In genomic region chr2:86790134-86790827, GRCh38 we compare ENCODE assay signal across 10 cellular contexts. TPM values are rescaled to one million over a fixed set of nuclear protein-coding genes. Genes with fewer than 3 reads are reported as not detected.
DNase-seq lines count a peak whose midpoint lies in the region; ATAC-seq, FAIRE-seq and TF ChIP-seq lines count a peak whose summit lies in the region.
"Had no signal": no experiment of that assay in that cellular context is flagged by ENCODE, and none has a peak within 500 bp of the region (broad histone marks: within the 10 kb centered on the region; RNA-seq: fewer than 3 reads in every experiment).

No MANE protein-coding gene starts in this region.

- H3K23ac ChIP-seq in H1 (ENCODE audit: insufficient read length) = no peak overlapping the region

- TF ChIP-seq POLR2A in Peyer's patch (IDR thresholded peaks at IDR 0.05) = no peak
- no peak for TF ChIP-seq POLR2A in H1 (IDR thresholded peaks at IDR 0.05; ENCODE audit: control extremely low read depth in 1 of 2, low read depth in 2 of 2, low read length in 2 of 2)

- H4K91ac ChIP-seq in H1 (replicated peaks; ENCODE audit: insufficient read length, low read length) = no peak overlapping the region

- CTCF ChIA-PET in H1 (lab: Charles Lee; ENCODE audit: partially characterized antibody) = interaction anchor here (1.4 kb wide), 1 partner anchor 26 kb away, joined by 6 read pairs; no protein-coding TSS in a partner anchor

- H3K79me1 ChIP-seq in H1 (ENCODE audit: low read depth, low read length) = no peaks in the 10 kb centered on the region

- H2BK5ac ChIP-seq in H1 (ENCODE audit: low read depth, low read length) = no peak overlapping the region

- H3K27ac ChIP-seq in Peyer's patch (peak overlapping the region; percentile 53 to 72 (median 61)), H1 (ENCODE audit: low read depth, low read length) (no peak overlapping the region), parathyroid adenoma (no peak overlapping the region)
- H3K27ac ChIP-seq: neutrophil had no signal

- no peak overlapping the region for H4K5ac ChIP-seq in H1 (ENCODE audit: insufficient read length, low read depth, low read length)

- H3K79me2 ChIP-seq in H1 (ENCODE audit: control insufficient read depth in 1 of 2, insufficient read depth in 2 of 2, low read length in 2 of 2) (no peaks in the 10 kb centered on the region), parathyroid adenoma (no peaks in the 10 kb centered on the region)

- H2AFZ ChIP-seq in H1 (ENCODE audit: low read length) = 0 out of 2 replicates have a peak overlapping the region, but pooled peaks have one; percentile 8
- H2AFZ ChIP-seq in parathyroid adenoma = peak overlapping the region; percentile 67

- TF ChIP-seq CTCF in GM06990 (IDR thresholded peaks at IDR 0.05; ENCODE audit: insufficient read depth, low read length, poor library complexity, severe bottlenecking) (no peak), Peyer's patch (IDR thresholded peaks at IDR 0.05) (no peak), H1 (IDR thresholded peaks at IDR 0.05; ENCODE audit: control extremely low read depth in 1 of 3, insufficient read depth in 1 of 3, low read depth in 1 of 3, low read length in 3 of 3) (no peak), parathyroid adenoma (IDR thresholded peaks at IDR 0.05) (no peak)

- no peak overlapping the region for H3K4me3 ChIP-seq in GM06990 (replicated peaks; ENCODE audit: low read depth, low read length)
- peak overlapping the region; percentile 31 to 47 (median 40) for H3K4me3 ChIP-seq in Peyer's patch
- peak overlapping the region; percentile 8 to 56 (median 21); a peak in 4 of 8 replicates for H3K4me3 ChIP-seq in H1 (ENCODE audit: extremely low read depth in 1 of 4, insufficient read depth in 2 of 4, low read depth in 3 of 4, low read length in 4 of 4)
- H3K4me3 ChIP-seq in parathyroid adenoma (ENCODE audit: low read depth, low read length) = no peak overlapping the region

- H3K23me2 ChIP-seq in H1 (ENCODE audit: low read depth, low read length) = peaks cover 14% of the 10 kb centered on the region

- no peak overlapping the region for H3K4ac ChIP-seq in H1 (replicated peaks; ENCODE audit: insufficient read length, low read depth, low read length)

- H4K8ac ChIP-seq in H1 (ENCODE audit: extremely low read depth, insufficient read depth, low read length) = peak overlapping the region; percentile 22; the same call in 1 of the 2 replicates

- no peak for TF ChIP-seq RAD21 in H1 (IDR thresholded peaks at IDR 0.05 in 1 of 2, conservative IDR thresholded peaks at IDR 0.05 in 1 of 2; ENCODE audit: low read depth in 2 of 2, low read length in 2 of 2)

- no peak overlapping the region for H2BK12ac ChIP-seq in H1 (ENCODE audit: low read depth, low read length)

- H3K4me2 ChIP-seq in H1 (ENCODE audit: insufficient read depth in 1 of 2, low read depth in 2 of 2, low read length in 2 of 2) (peak overlapping the region; percentile 69 to 73), parathyroid adenoma (ENCODE audit: low read length) (peak overlapping the region; percentile 37)

- H3K36me3 ChIP-seq in GM06990 (ENCODE audit: control insufficient read depth, insufficient read depth, low read length) (no peaks in the 10 kb centered on the region), Peyer's patch (no peaks in the 10 kb centered on the region), H1 (ENCODE audit: control insufficient read depth in 2 of 4, insufficient read depth in 4 of 4, low read length in 3 of 4) (peaks cover 0 to 8% (median 0%) of the 10 kb centered on the region in 4 experiments; a peak in 1 of 8 replicates), parathyroid adenoma (ENCODE audit: control insufficient read depth, insufficient read depth, low read length) (no peaks in the 10 kb centered on the region)
- H3K36me3 ChIP-seq: neutrophil had no signal

- H2AK5ac ChIP-seq in H1 (ENCODE audit: low read depth, low read length) = no peak overlapping the region

- H3K9me3 ChIP-seq in Peyer's patch (no peaks in the 10 kb centered on the region), H1 (ENCODE audit: insufficient read depth in 2 of 2, low read depth in 1 of 2, low read length in 1 of 2) (no peaks in the 10 kb centered on the region; a peak in 1 of 4 replicates), parathyroid adenoma (ENCODE audit: control insufficient read depth, low read length) (no peaks in the 10 kb centered on the region)
- H3K9me3 ChIP-seq: neutrophil had no signal

- H3K27me3 ChIP-seq in GM06990 (replicated peaks; ENCODE audit: control insufficient read depth, insufficient read depth, low read length) (no peaks in the 10 kb centered on the region; the same call in 1 of the 2 replicates), Peyer's patch (peaks cover 0 to 29% of the 10 kb centered on the region in 2 donors), H1 (replicated peaks in 1 of 4; ENCODE audit: control insufficient read depth in 3 of 4, extremely low read depth in 1 of 4, insufficient read depth in 3 of 4, low read length in 3 of 4) (peaks cover 34 to 53% (median 49%) of the 10 kb centered on the region in 4 experiments), parathyroid adenoma (ENCODE audit: control insufficient read depth, insufficient read depth, low read length) (peaks cover 5% of the 10 kb centered on the region)

- 10% methylated on average over 51 of the region's 55 CpGs; no CpG with 5 or more reads in 1 of the 2 experiments for WGBS in H1 (ENCODE audit: extremely low coverage in 1 of 2, insufficient coverage in 1 of 2, insufficient read length in 1 of 2, insufficient replicate concordance in 2 of 2, low coverage in 1 of 2, low lambda C conversion rate in 2 of 2, missing lambda C conversion rate in 1 of 2), 2 experiments

- POLR2A ChIA-PET in H1 (lab: Charles Lee; ENCODE audit: partially characterized antibody) = interaction anchor here (0.9 kb wide), 1 partner anchor 10 kb away, joined by 3 read pairs; no protein-coding TSS in a partner anchor

- H2BK20ac ChIP-seq in H1 (ENCODE audit: low read length) = no peak overlapping the region

- no peak overlapping the region for H2BK15ac ChIP-seq in H1 (ENCODE audit: low read length)

- ATAC-seq in HG02623 (IDR thresholded peaks at IDR 0.05; ENCODE audit: unreplicated experiment) = no peak

- no peak overlapping the region for H2BK120ac ChIP-seq in H1 (replicated peaks; ENCODE audit: low read depth, low read length)

- no peak overlapping the region for H3K14ac ChIP-seq in H1 (ENCODE audit: insufficient read length)

- no peak overlapping the region for H3K9ac ChIP-seq in H1 (replicated peaks in 1 of 4; ENCODE audit: extremely low read depth in 1 of 4, low read depth in 3 of 4, low read length in 3 of 4)
- H3K9ac ChIP-seq in parathyroid adenoma = no peak overlapping the region

- H3K18ac ChIP-seq in H1 (ENCODE audit: extremely low read depth, low read length) = peak overlapping the region; percentile 7; the same call in 1 of the 2 replicates

- FAIRE-seq in H1 (lab: Jason Lieb, UNC) = no peak

- TF ChIP-seq EP300 in H1 (IDR thresholded peaks at IDR 0.05; ENCODE audit: borderline replicate concordance in 1 of 2, low read depth in 2 of 2, low read length in 2 of 2) = no peak

- no peak overlapping the region for H3K56ac ChIP-seq in H1 (replicated peaks; ENCODE audit: insufficient read length, low read depth, low read length)

- DNase-seq in GM06990 (ENCODE audit: extremely low read depth, insufficient read length) (peak; percentile 18), Peyer's patch (no peak), H1 (ENCODE audit: low read depth in 1 of 2, low spot score in 2 of 2) (peak in 1 of 2 experiments; percentile 68), NCI-H510A (lab: John Stamatoyannopoulos, UW) (no peak), islet precursor cell (no peak), germinal center (ENCODE audit: low spot score) (no peak)
- DNase-seq: NCI-H1105 had no signal

- H3K4me1 ChIP-seq in Peyer's patch = peaks cover 0 to 31% (median 4%) of the 10 kb centered on the region in 4 donors
- peaks cover 0 to 9% (median 4%) of the 10 kb centered on the region in 4 experiments; a peak in 5 of 7 replicates for H3K4me1 ChIP-seq in H1 (replicated peaks in 1 of 4; ENCODE audit: control insufficient read depth in 3 of 4, insufficient read depth in 4 of 4, low read length in 3 of 4)
- no peaks in the 10 kb centered on the region for H3K4me1 ChIP-seq in parathyroid adenoma

- peaks cover 0 to 10% of the 10 kb centered on the region in 2 experiments for H4K20me1 ChIP-seq in H1 (replicated peaks in 1 of 2; ENCODE audit: control insufficient read depth in 1 of 2, insufficient read depth in 2 of 2, low read length in 2 of 2)

TF ChIP-seq in H1, 55 proteins besides CTCF, POLR2A, EP300 and RAD21 (continues in another document):
- TF ChIP-seq KDM4A (IDR thresholded peaks at IDR 0.05; ENCODE audit: low read depth, low read length, severe bottlenecking) (peak; percentile 25), POLR2AphosphoS5 (IDR thresholded peaks at IDR 0.05; ENCODE audit: low read depth, low read length) (no peak), ZNF274 (IDR thresholded peaks at IDR 0.05; ENCODE audit: borderline replicate concordance, extremely low read depth, low read length) (no peak), RBBP5 (IDR thresholded peaks at IDR 0.05; ENCODE audit: borderline replicate concordance, low read depth, low read length) (no peak), SRF (IDR thresholded peaks at IDR 0.05; ENCODE audit: low read depth, low read length) (no peak), ASH2L (IDR thresholded peaks at IDR 0.05; ENCODE audit: low read length) (no peak), MAX (IDR thresholded peaks at IDR 0.05) (peak; percentile 86), USF2 (IDR thresholded peaks at IDR 0.05; ENCODE audit: low read length) (no peak)

RNA-seq across cellular contexts. Expression of gene CD8A, which starts 0.4 kb away (rescaled TPM):
- 1 to 10 TPM; 3.4 to 8.9 (median 4.8) TPM for total RNA-seq in Peyer's patch
- 0.39 and 0.48 TPM in 2 replicates for total RNA-seq in H1 (2021; fragmentation: NEBNext Ultra II Directional; extraction: Animal tissue kit (Norgen Biotek cat#: 25700))
- 0.14 and 0.20 TPM in 2 replicates for polyA plus RNA-seq in H1 (2011; rRNA removed)
- polyA plus RNA-seq in H1 (2011; cell fraction: cytosol; rRNA removed) = 0.17 TPM
- polyA plus RNA-seq in H1 (2011; cell fraction: nucleus; rRNA removed) = 0.31 TPM
- 0.15 to 0.27 TPM (median 0.16 TPM) in 4 replicates for polyA plus RNA-seq in H1 (2012, experiment 1 of 2)
- 0.09 TPM for polyA plus RNA-seq in H1 (2012, experiment 2 of 2)
- polyA plus RNA-seq in H1 (2013, experiment 1 of 2) = 0.55 TPM
- 0.64 TPM for polyA plus RNA-seq in H1 (2013, experiment 2 of 2)
- not detected in 2 replicates for polyA minus RNA-seq in H1 (2011; rRNA and poly(A)+ RNA removed)
- not detected for polyA minus RNA-seq in H1 (2011; cell fraction: cytosol; rRNA and poly(A)+ RNA removed)
- polyA minus RNA-seq in H1 (2011; cell fraction: nucleus; rRNA and poly(A)+ RNA removed) = not detected

Comparison
In these comparisons a context has a peak if more than half of its experiments do, and no peak if none do; other contexts are left out.
1. H3K4me3 ChIP-seq: peak in Peyer's patch (4 of 4) and H1 (4 of 4); none in GM06990 (single experiment) and parathyroid adenoma (single experiment).
2. H3K27ac ChIP-seq: peak in Peyer's patch (4 of 4); none in H1 (single experiment) and parathyroid adenoma (single experiment).